Comparison of ENCODE assay signal across 27 cellular contexts in genomic region chr2:63086687-63087086, GRCh38. TPM values are rescaled to one million over a fixed set of nuclear protein-coding genes. Genes with fewer than 3 reads are reported as not detected.
A peak's percentile ranks its signal among the peaks of the same experiment; 100 is the strongest.
DNase-seq lines count a peak whose midpoint lies in the region; ATAC-seq, FAIRE-seq and TF ChIP-seq lines count a peak whose summit lies in the region.
"Had no signal": no experiment of that assay in that cellular context is flagged by ENCODE, and none has a peak within 500 bp of the region (broad histone marks: within the 10 kb centered on the region; RNA-seq: fewer than 3 reads in every experiment).

No MANE protein-coding gene starts in this region.

- POLR2A ChIA-PET in K562 (lab: Yijun Ruan, JAX) = no interaction called here

- intact Hi-C loops in K562 (cut with micrococcal nuclease) = no loop called here

- TF ChIP-seq EP300 in K562 (IDR thresholded peaks at IDR 0.05; ENCODE audit: low read length) = no peak

- DNase-seq in HuH-7.5 (ENCODE audit: low spot score) (peak; percentile 14), K562 (ENCODE audit: extremely low read depth in 1 of 4, low spot score in 3 of 4) (no peak), hippocampal formation (lab: John Stamatoyannopoulos, UW) (no peak)
- DNase-seq: 8988T; ACHN; BE2C; C1 segment of cervical spinal cord; CD4-positive, alpha-beta memory T cell; CD4-positive, CD25-positive, alpha-beta regulatory T cell; CD8-positive, alpha-beta memory T cell; COR-L47; DMS 273 treated with DMSO at 0.1 percent for 48 hours; DMS153; DMS53; DMS79; DND-41; EL; GDM1 had no signal

- ATAC-seq in K562 (no peak), HG03095 (IDR thresholded peaks at IDR 0.05; ENCODE audit: unreplicated experiment) (no peak), HG03521 (IDR thresholded peaks at IDR 0.05; ENCODE audit: unreplicated experiment) (no peak)
- ATAC-seq: GM12878 had no signal

- no peaks in the 10 kb centered on the region for H4K20me1 ChIP-seq in K562 (replicated peaks; ENCODE audit: control insufficient read depth, insufficient read depth, low read length)
- H4K20me1 ChIP-seq: BLaER1 had no signal

- H3K9ac ChIP-seq in K562 (ENCODE audit: insufficient read depth in 1 of 2, low read depth in 2 of 2, low read length in 2 of 2) = no peak overlapping the region
- H3K9ac ChIP-seq: BLaER1 had no signal

- no peaks in the 10 kb centered on the region for H3K9me3 ChIP-seq in K562 (replicated peaks; ENCODE audit: control insufficient read depth, insufficient read depth, low read depth, low read length)
- H3K9me3 ChIP-seq: BE2C, BLaER1 had no signal

- TF ChIP-seq CTCF in K562 (IDR thresholded peaks at IDR 0.05 in 2 of 3, conservative IDR thresholded peaks at IDR 0.05 in 1 of 3; ENCODE audit: insufficient read depth in 2 of 3, low read depth in 1 of 3, low read length in 3 of 3) = no peak

- no peak overlapping the region for H3K4me2 ChIP-seq in K562 (ENCODE audit: insufficient read depth, low read length)
- H3K4me2 ChIP-seq: BLaER1 had no signal

- no peak for TF ChIP-seq RAD21 in K562 (CRISPR knock-in tag; conservative IDR thresholded peaks at IDR 0.05 in 1 of 2, IDR thresholded peaks at IDR 0.05 in 1 of 2)

- TF ChIP-seq POLR2A in K562 (conservative IDR thresholded peaks at IDR 0.05) = no peak

- no peak overlapping the region for H2AFZ ChIP-seq in K562 (ENCODE audit: low read depth, low read length)

- 0% methylated on average over 1 of the region's 1 CpG for WGBS in K562 (ENCODE audit: insufficient coverage, low coverage, missing lambda C conversion rate)

- H3K4me3 ChIP-seq in K562 = no peak overlapping the region
- H3K4me3 ChIP-seq: BLaER1, GM12878 had no signal

- H3K4me1 ChIP-seq in K562 (replicated peaks in 1 of 2; ENCODE audit: control insufficient read depth in 2 of 2, insufficient read depth in 2 of 2, low read length in 2 of 2) = no peaks in the 10 kb centered on the region
- H3K4me1 ChIP-seq: BE2C, BLaER1 had no signal

- CTCF ChIA-PET in K562 (lab: Yijun Ruan, JAX; ENCODE audit: low intra/inter-chr PET ratio) = no interaction called here

- H3K27ac ChIP-seq in K562 (ENCODE audit: extremely low read depth, low read depth, low read length) = no peak overlapping the region
- H3K27ac ChIP-seq: BLaER1 had no signal

- no peaks in the 10 kb centered on the region for H3K9me1 ChIP-seq in K562 (ENCODE audit: control insufficient read depth, insufficient read depth, low read length)

- FAIRE-seq in K562 (lab: Jason Lieb, UNC) = no peak
- FAIRE-seq: A204.1, GM12878, GM12892, GM18507 had no signal

- no peaks in the 10 kb centered on the region for H3K36me3 ChIP-seq in K562 (ENCODE audit: control insufficient read depth, insufficient read depth, low read length)
- H3K36me3 ChIP-seq: BE2C, BLaER1 had no signal

- in situ Hi-C loops in K562 (cut with MboI) = no loop called here

- BruUV-seq in K562 (replicated peaks; lab: Mats Ljungman, UMichigan) = no TSS peak

- no peaks in the 10 kb centered on the region for H3K79me2 ChIP-seq in K562 (ENCODE audit: control insufficient read depth, insufficient read depth, low read length)

- no peaks in the 10 kb centered on the region for H3K27me3 ChIP-seq in K562 (ENCODE audit: control insufficient read depth in 2 of 2, insufficient read depth in 2 of 2, low read length in 2 of 2)
- H3K27me3 ChIP-seq: BE2C, BLaER1 had no signal

TF ChIP-seq in K562, 482 proteins besides CTCF, POLR2A, EP300 and RAD21:
- TF ChIP-seq ATF3 (IDR thresholded peaks at IDR 0.05) (peak; percentile 37), ATF3 (CRISPR knock-in tag; conservative IDR thresholded peaks at IDR 0.05) (no peak), FOXA1 (IDR thresholded peaks at IDR 0.05; ENCODE audit: borderline replicate concordance) (no peak), ZNF12 (CRISPR knock-in tag; IDR thresholded peaks at IDR 0.05) (no peak), ZNF253 (CRISPR knock-in tag; conservative IDR thresholded peaks at IDR 0.05) (no peak)
- TF ChIP-seq, protein P1, sequence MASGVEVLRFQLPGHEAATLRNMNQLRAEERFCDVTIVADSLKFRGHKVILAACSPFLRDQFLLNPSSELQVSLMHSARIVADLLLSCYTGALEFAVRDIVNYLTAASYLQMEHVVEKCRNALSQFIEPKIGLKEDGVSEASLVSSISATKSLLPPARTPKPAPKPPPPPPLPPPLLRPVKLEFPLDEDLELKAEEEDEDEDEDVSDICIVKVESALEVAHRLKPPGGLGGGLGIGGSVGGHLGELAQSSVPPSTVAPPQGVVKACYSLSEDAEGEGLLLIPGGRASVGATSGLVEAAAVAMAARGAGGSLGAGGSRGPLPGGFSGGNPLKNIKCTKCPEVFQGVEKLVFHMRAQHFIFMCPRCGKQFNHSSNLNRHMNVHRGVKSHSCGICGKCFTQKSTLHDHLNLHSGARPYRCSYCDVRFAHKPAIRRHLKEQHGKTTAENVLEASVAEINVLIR (CRISPR knock-in tag; IDR thresholded peaks at IDR 0.05) = no peak

RNA-seq across cellular contexts. Expression of gene OTX1, which starts 36.1 kb away (rescaled TPM):
- total RNA-seq in K562 (2011; cell fraction: chromatin; rRNA removed; ENCODE audit: low replicate concordance) = 4.9 and 10.4 TPM in 2 replicates
- 13.5 and 18.4 TPM in 2 replicates for total RNA-seq in K562 (2011; cell fraction: nucleolus; rRNA removed)
- 9.4 and 9.8 TPM in 2 replicates for total RNA-seq in K562 (2011; cell fraction: nucleoplasm; rRNA removed)
- total RNA-seq in K562 (2014; rRNA removed) (1.4 and 1.8 TPM in 2 replicates), K562 (2014; rRNA removed; fragmentation: Illumina TruSeq; extraction: Trizol) (0.40 and 0.48 TPM in 2 replicates), K562 (2015; rRNA removed; fragmentation: Illumina TruSeq; extraction: Trizol) (0.58 and 1.1 TPM in 2 replicates), K562 (2021) (6.4 and 7.1 TPM in 2 replicates)
- polyA plus RNA-seq in K562 (2011; rRNA removed) (0.24 and 0.31 TPM in 2 replicates), K562 (2014; fragmentation: Illumina TruSeq; extraction: Trizol) (2.6 and 3.7 TPM in 2 replicates), K562 (2014; fragmentation: Nextera tagmentation; extraction: Ambion mirVana) (under 1 TPM; 0.18 to 0.31 TPM), K562 (2014; rRNA removed) (2.3 and 2.6 TPM in 2 replicates)
- 0.24 and 0.33 TPM in 2 replicates for polyA plus RNA-seq in K562 (2011; cell fraction: cytosol; rRNA removed)
- polyA plus RNA-seq in K562 (2011; cell fraction: nucleus; rRNA removed) = 4.0 and 5.2 TPM in 2 replicates
- 2.7 and 5.2 TPM in 2 replicates for polyA plus RNA-seq in K562 (2012)
- polyA minus RNA-seq in K562 (2011; rRNA and poly(A)+ RNA removed) = 0.33 and 0.77 TPM in 2 replicates
- polyA minus RNA-seq in K562 (2011; cell fraction: cytosol; rRNA and poly(A)+ RNA removed) = 1.5 and 2.0 TPM in 2 replicates
- polyA minus RNA-seq in K562 (2011; cell fraction: nucleus; rRNA and poly(A)+ RNA removed) = 9.6 and 13.6 TPM in 2 replicates
- total RNA-seq: CD4-positive, alpha-beta memory T cell; CD4-positive, CD25-positive, alpha-beta regulatory T cell; CD8-positive, alpha-beta memory T cell had no signal
- polyA plus RNA-seq: AG04450; CD14-positive monocyte; CD4-positive, alpha-beta memory T cell; CD4-positive, CD25-positive, alpha-beta regulatory T cell; CD8-positive, alpha-beta memory T cell had no signal
